8 cellular contexts compared by ENCODE assay signal in the genomic region with DNA sequence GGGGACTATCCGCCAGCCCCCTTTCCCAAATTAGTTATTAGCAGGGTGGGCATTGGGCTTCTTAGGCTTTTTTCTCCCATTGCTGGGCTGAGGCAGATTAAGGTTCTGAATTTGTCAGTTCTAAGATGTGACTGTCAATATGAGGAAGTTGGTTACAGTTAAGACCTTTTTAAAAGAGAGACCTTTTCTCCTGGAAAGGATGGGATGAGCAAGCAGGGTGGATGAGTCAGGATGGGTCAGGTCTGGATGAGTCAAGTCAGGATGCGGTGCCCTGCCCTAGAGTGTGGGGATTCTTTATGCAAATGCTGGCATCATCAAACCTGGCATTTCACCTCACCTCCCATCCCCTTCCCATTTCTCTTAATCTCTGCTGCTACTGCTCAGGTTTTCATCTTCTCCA. TPM values are rescaled to one million over a fixed set of nuclear protein-coding genes. Genes with fewer than 3 reads are reported as not detected.
DNase-seq lines count a peak whose midpoint lies in the region; ATAC-seq and TF ChIP-seq lines count a peak whose summit lies in the region.

No MANE protein-coding gene starts in this region.

- H3K36me3 Mint-ChIP-seq in CD4-positive, alpha-beta memory T cell = peaks cover 8 to 19% of the 10 kb centered on the region in 2 donors
- peaks cover 59% of the 10 kb centered on the region for H3K36me3 Mint-ChIP-seq in activated T-helper 2 cell treated with anti-CD3 and anti-CD28 coated beads, Interferon-gamma antibody, Interleukin-2, Interleukin-4, amounts not matched to agents 10 μg/mL and 5 μg/mL and 100 μg/mL, durations not matched to agents 14 hours and 24 hours and 36 hours (ENCODE audit: low read depth)
- peaks cover 3 to 8% (median 5%) of the 10 kb centered on the region in 3 donors for H3K36me3 Mint-ChIP-seq in immature natural killer cell
- H3K36me3 Mint-ChIP-seq in stimulated activated memory B cell treated with anti-CD40 and anti-IgM and Interleukin-4, amounts not matched to agents 10 μg/mL and 1 μg/mL and 100 μg/mL, for 72 hours = peaks cover 25% of the 10 kb centered on the region

- CTCF ChIA-PET in CD4-positive, alpha-beta memory T cell (lab: Charles Lee; ENCODE audit: partially characterized antibody) = interaction anchor here (1.8 to 9.9 kb wide), 6 partner anchors 12 to 282 kb away, joined by 3 to 132 read pairs (median 39); no protein-coding TSS in a partner anchor
- CTCF ChIA-PET in GM10248 (lab: Yijun Ruan, JAX) = interaction anchor here (0.8 to 3.1 kb wide), 8 partner anchors 13 to 282 kb away, joined by 3 to 73 read pairs (median 4); a partner anchor contains a TSS

- no peaks in the 10 kb centered on the region for H3K9me2 ChIP-seq in Karpas-422 (replicated peaks; ENCODE audit: insufficient read depth, low read length)

- no peaks in the 10 kb centered on the region for H3K9me3 Mint-ChIP-seq in CD4-positive, alpha-beta memory T cell
- H3K9me3 Mint-ChIP-seq in activated T-helper 2 cell treated with anti-CD3 and anti-CD28 coated beads, Interferon-gamma antibody, Interleukin-2, Interleukin-4, amounts not matched to agents 10 μg/mL and 5 μg/mL and 100 μg/mL, durations not matched to agents 14 hours and 24 hours and 36 hours = no peaks in the 10 kb centered on the region
- H3K9me3 Mint-ChIP-seq in immature natural killer cell = no peaks in the 10 kb centered on the region
- no peaks in the 10 kb centered on the region for H3K9me3 Mint-ChIP-seq in stimulated activated memory B cell treated with anti-CD40 and anti-IgM and Interleukin-4, amounts not matched to agents 10 μg/mL and 1 μg/mL and 100 μg/mL, for 72 hours

- intact Hi-C loops in CD4-positive, alpha-beta memory T cell (cut with micrococcal nuclease) = loop anchor here (2.0 to 10.0 kb wide), 4 partner anchors 156 to 712 kb away; a partner anchor contains a TSS
- intact Hi-C loops in activated T-helper 2 cell treated with anti-CD3 and anti-CD28 coated beads, Interferon-gamma antibody, Interleukin-2, Interleukin-4, amounts not matched to agents 10 μg/mL and 5 μg/mL and 100 μg/mL, durations not matched to agents 14 hours and 24 hours and 36 hours (cut with micrococcal nuclease) = loop anchor here (1.0 to 10.0 kb wide), 4 partner anchors 15 to 712 kb away; a partner anchor contains a TSS

- H3K4me1 ChIP-seq in CD4-positive, alpha-beta memory T cell (ENCODE audit: insufficient read depth, low read length) = peaks cover 67% of the 10 kb centered on the region
- H3K4me1 ChIP-seq in Karpas-422 (ENCODE audit: low read length) = peaks cover 39% of the 10 kb centered on the region

- DNase-seq in CD4-positive, alpha-beta memory T cell = no peak
- no peak for DNase-seq in Karpas-422
- DNase-seq in activated T-helper 2 cell treated with anti-CD3 and anti-CD28 coated beads, Interferon-gamma antibody, Interleukin-2, Interleukin-4, amounts not matched to agents 10 μg/mL and 5 μg/mL and 100 μg/mL, durations not matched to agents 14 hours and 24 hours and 36 hours (ENCODE audit: low spot score) = no peak
- no peak for DNase-seq in immature natural killer cell
- DNase-seq in GM10248 (ENCODE audit: extremely low spot score) = no peak

- no peaks in the 10 kb centered on the region for H3K27me3 ChIP-seq in CD4-positive, alpha-beta memory T cell (ENCODE audit: insufficient read depth, low read length)
- H3K27me3 ChIP-seq in Karpas-422 (ENCODE audit: low read length) = no peaks in the 10 kb centered on the region

- H3K36me3 ChIP-seq in CD4-positive, alpha-beta memory T cell (ENCODE audit: insufficient read depth, low read length) = peaks cover 7% of the 10 kb centered on the region
- peaks cover 24% of the 10 kb centered on the region for H3K36me3 ChIP-seq in Karpas-422 (ENCODE audit: insufficient read depth, low read length)

- H3K4me3 Mint-ChIP-seq in CD4-positive, alpha-beta memory T cell = peak overlapping the region; percentile 86 to 96 (median 90)
- H3K4me3 Mint-ChIP-seq in activated T-helper 2 cell treated with anti-CD3 and anti-CD28 coated beads, Interferon-gamma antibody, Interleukin-2, Interleukin-4, amounts not matched to agents 10 μg/mL and 5 μg/mL and 100 μg/mL, durations not matched to agents 14 hours and 24 hours and 36 hours (ENCODE audit: low read depth) = peak overlapping the region; percentile 95
- H3K4me3 Mint-ChIP-seq in immature natural killer cell = peak overlapping the region; percentile 37 to 91 (median 88)
- H3K4me3 Mint-ChIP-seq in stimulated activated memory B cell treated with anti-CD40 and anti-IgM and Interleukin-4, amounts not matched to agents 10 μg/mL and 1 μg/mL and 100 μg/mL, for 72 hours = peak overlapping the region; percentile 88

- no peaks in the 10 kb centered on the region for H3K9me3 ChIP-seq in CD4-positive, alpha-beta memory T cell (ENCODE audit: control insufficient read depth in 1 of 2, low read length in 2 of 2)
- H3K9me3 ChIP-seq in Karpas-422 (ENCODE audit: low read length) = no peaks in the 10 kb centered on the region

- peak overlapping the region; percentile 82 for H3K27ac ChIP-seq in CD4-positive, alpha-beta memory T cell (ENCODE audit: low read depth, low read length)
- peak overlapping the region; percentile 78 for H3K27ac ChIP-seq in Karpas-422 (ENCODE audit: low read length)

- peaks cover 44% of the 10 kb centered on the region for H4K20me1 ChIP-seq in Karpas-422 (ENCODE audit: insufficient read depth, low read depth, low read length)

- no peak for TF ChIP-seq CTCF in GM10248 (IDR thresholded peaks at IDR 0.05; ENCODE audit: control extremely low read depth, extremely low read depth, low read depth, missing control alignments)

- peaks cover 68% of the 10 kb centered on the region for H3K79me2 ChIP-seq in Karpas-422 (ENCODE audit: low read length)

- peak overlapping the region; percentile 88 for H3K4me2 ChIP-seq in Karpas-422 (ENCODE audit: low read depth, low read length, poor library complexity, severe bottlenecking)

- ATAC-seq in stimulated activated memory B cell treated with anti-CD40 and anti-IgM and Interleukin-4, amounts not matched to agents 10 μg/mL and 1 μg/mL and 100 μg/mL, for 72 hours = peak; percentile 63
- ATAC-seq in HG03457 (IDR thresholded peaks at IDR 0.05; ENCODE audit: unreplicated experiment) (no peak), HG03196 (IDR thresholded peaks at IDR 0.05; ENCODE audit: unreplicated experiment) (no peak)

- peaks cover 0 to 2% of the 10 kb centered on the region in 2 donors for H3K27me3 Mint-ChIP-seq in CD4-positive, alpha-beta memory T cell
- H3K27me3 Mint-ChIP-seq in activated T-helper 2 cell treated with anti-CD3 and anti-CD28 coated beads, Interferon-gamma antibody, Interleukin-2, Interleukin-4, amounts not matched to agents 10 μg/mL and 5 μg/mL and 100 μg/mL, durations not matched to agents 14 hours and 24 hours and 36 hours (ENCODE audit: low read depth) = peaks cover 3% of the 10 kb centered on the region
- peaks cover 0 to 6% (median 2%) of the 10 kb centered on the region in 3 donors for H3K27me3 Mint-ChIP-seq in immature natural killer cell (ENCODE audit: low read depth in 3 of 3)
- peaks cover 14% of the 10 kb centered on the region for H3K27me3 Mint-ChIP-seq in stimulated activated memory B cell treated with anti-CD40 and anti-IgM and Interleukin-4, amounts not matched to agents 10 μg/mL and 1 μg/mL and 100 μg/mL, for 72 hours

- no peak overlapping the region for H2AFZ ChIP-seq in Karpas-422 (ENCODE audit: low read length)

- peak overlapping the region; percentile 87 for H3K9ac ChIP-seq in Karpas-422 (ENCODE audit: low read length)

- H3K4me3 ChIP-seq in CD4-positive, alpha-beta memory T cell (ENCODE audit: low read length in 2 of 2) = peak overlapping the region; percentile 79 to 92
- peak overlapping the region; percentile 87 for H3K4me3 ChIP-seq in Karpas-422 (ENCODE audit: low read length)

- peak overlapping the region; percentile 89 to 97 (median 94) for H3K27ac Mint-ChIP-seq in CD4-positive, alpha-beta memory T cell
- peak overlapping the region; percentile 97 for H3K27ac Mint-ChIP-seq in activated T-helper 2 cell treated with anti-CD3 and anti-CD28 coated beads, Interferon-gamma antibody, Interleukin-2, Interleukin-4, amounts not matched to agents 10 μg/mL and 5 μg/mL and 100 μg/mL, durations not matched to agents 14 hours and 24 hours and 36 hours
- H3K27ac Mint-ChIP-seq in immature natural killer cell = peak overlapping the region; percentile 56 to 92 (median 68)
- H3K27ac Mint-ChIP-seq in stimulated activated memory B cell treated with anti-CD40 and anti-IgM and Interleukin-4, amounts not matched to agents 10 μg/mL and 1 μg/mL and 100 μg/mL, for 72 hours = peak overlapping the region; percentile 93

- peaks cover 40 to 70% (median 58%) of the 10 kb centered on the region in 4 donors for H3K4me1 Mint-ChIP-seq in CD4-positive, alpha-beta memory T cell
- peaks cover 55% of the 10 kb centered on the region for H3K4me1 Mint-ChIP-seq in activated T-helper 2 cell treated with anti-CD3 and anti-CD28 coated beads, Interferon-gamma antibody, Interleukin-2, Interleukin-4, amounts not matched to agents 10 μg/mL and 5 μg/mL and 100 μg/mL, durations not matched to agents 14 hours and 24 hours and 36 hours (ENCODE audit: low read depth)
- peaks cover 54 to 65% of the 10 kb centered on the region in 2 donors for H3K4me1 Mint-ChIP-seq in immature natural killer cell
- H3K4me1 Mint-ChIP-seq in stimulated activated memory B cell treated with anti-CD40 and anti-IgM and Interleukin-4, amounts not matched to agents 10 μg/mL and 1 μg/mL and 100 μg/mL, for 72 hours = peaks cover 60% of the 10 kb centered on the region

- POLR2A ChIA-PET in CD4-positive, alpha-beta memory T cell (lab: Charles Lee; ENCODE audit: partially characterized antibody) = interaction anchor here (1.1 to 8.2 kb wide), 3 partner anchors 10 to 41 kb away, joined by 3 to 113 read pairs (median 38); no protein-coding TSS in a partner anchor
- POLR2A ChIA-PET in GM10248 (lab: Yijun Ruan, JAX) = no interaction called here

RNA-seq across cellular contexts. Expression of a gene that starts 1.9 kb away (rescaled TPM):
- total RNA-seq in CD4-positive, alpha-beta memory T cell = 10 to 100 TPM; 54.5 to 56.8 TPM
- 10 to 100 TPM; 33.2 to 35.8 TPM for polyA plus RNA-seq in CD4-positive, alpha-beta memory T cell
- total RNA-seq in Karpas-422 (2014; rRNA removed; shearing (Covaris generic); ENCODE audit: low replicate concordance) = 18.1 and 36.3 TPM in 2 replicates
- 52.9 and 54.3 TPM in 2 replicates for total RNA-seq in activated T-helper 2 cell treated with anti-CD3 and anti-CD28 coated beads, Interferon-gamma antibody, Interleukin-2, Interleukin-4, amounts not matched to agents 10 μg/mL and 5 μg/mL and 100 μg/mL, durations not matched to agents 14 hours and 24 hours and 36 hours
- polyA plus RNA-seq in immature natural killer cell = 10 to 100 TPM; 11.6 to 17.8 (median 12.1) TPM

RNA-seq across cellular contexts. Expression of a gene that starts 15.8 kb away (rescaled TPM):
- total RNA-seq in CD4-positive, alpha-beta memory T cell = 100 to 1,000 TPM; 144 to 153 TPM
- polyA plus RNA-seq in CD4-positive, alpha-beta memory T cell = 100 to 1,000 TPM; 494 to 667 TPM
- total RNA-seq in Karpas-422 (2014; rRNA removed; shearing (Covaris generic); ENCODE audit: low replicate concordance) = 112 and 259 TPM in 2 replicates
- 36.3 and 38.0 TPM in 2 replicates for total RNA-seq in activated T-helper 2 cell treated with anti-CD3 and anti-CD28 coated beads, Interferon-gamma antibody, Interleukin-2, Interleukin-4, amounts not matched to agents 10 μg/mL and 5 μg/mL and 100 μg/mL, durations not matched to agents 14 hours and 24 hours and 36 hours
- polyA plus RNA-seq in immature natural killer cell = 100 to 1,000 TPM; 286 to 365 (median 342) TPM
